In genomic region chr9:112751059-112751795, GRCh38 we compare ENCODE assay signal across 8 cellular contexts. TPM values are rescaled to one million over a fixed set of nuclear protein-coding genes. Genes with fewer than 3 reads are reported as not detected.
DNase-seq lines count a peak whose midpoint lies in the region; ATAC-seq and TF ChIP-seq lines count a peak whose summit lies in the region.

No MANE protein-coding gene starts in this region.

- CTCF ChIA-PET in RWPE1 (lab: Yijun Ruan, JAX): interaction anchor here (0.5 kb wide), 1 partner anchor 220 kb away, joined by 3 read pairs; no protein-coding TSS in a partner anchor

- H3K4me1 ChIP-seq in neutrophil (ENCODE audit: control insufficient read depth in 1 of 2, insufficient read depth in 1 of 2, low read depth in 1 of 2, low read length in 1 of 2): peaks cover 40 to 54% of the 10 kb centered on the region in 2 experiments
- H3K4me1 ChIP-seq in aorta (ENCODE audit: control insufficient read depth in 1 of 2, insufficient read depth in 2 of 2, low read length in 2 of 2): peaks cover 0 to 1% of the 10 kb centered on the region in 2 donors

- no peaks in the 10 kb centered on the region for H3K27me3 ChIP-seq in neutrophil
- no peaks in the 10 kb centered on the region for H3K27me3 ChIP-seq in aorta (ENCODE audit: control insufficient read depth in 1 of 2, insufficient read depth in 2 of 2, low read length in 1 of 2)

- no peaks in the 10 kb centered on the region for H3K36me3 Mint-ChIP-seq in activated naive CD4-positive, alpha-beta T cell treated with anti-CD3 and anti-CD28 coated beads, Interleukin-2, amount 50 U/mL, for 72 hours

- peak overlapping the region; percentile 81 to 83 for H3K27ac Mint-ChIP-seq in activated naive CD4-positive, alpha-beta T cell treated with anti-CD3 and anti-CD28 coated beads, Interleukin-2, amount 50 U/mL, for 72 hours

- POLR2A ChIA-PET in RWPE1 (lab: Yijun Ruan, JAX; ENCODE audit: low non-redundant PET): interaction anchor here (0.6 to 1.9 kb wide), 3 partner anchors 33 to 472 kb away, joined by 3 to 6 read pairs (median 3); partner anchors contain the start of gene INIP

- H3K9me3 ChIP-seq in neutrophil: no peaks in the 10 kb centered on the region
- H3K9me3 ChIP-seq in aorta (ENCODE audit: control insufficient read depth, low read length): no peaks in the 10 kb centered on the region

- H3K27ac ChIP-seq in RWPE1: peak overlapping the region; percentile 68
- peak overlapping the region; percentile 78 for H3K27ac ChIP-seq in neutrophil
- peak overlapping the region in 1 of 2 donors; percentile 5 for H3K27ac ChIP-seq in aorta (ENCODE audit: low read depth in 1 of 2, low read length in 2 of 2)

- TF ChIP-seq CTCF in RWPE1 (conservative IDR thresholded peaks at IDR 0.05; ENCODE audit: low read depth) (no peak), neutrophil (IDR thresholded peaks at IDR 0.05) (no peak)

- H3K9me3 Mint-ChIP-seq in activated naive CD4-positive, alpha-beta T cell treated with anti-CD3 and anti-CD28 coated beads, Interleukin-2, amount 50 U/mL, for 72 hours: no peaks in the 10 kb centered on the region

- DNase-seq in DMS153 (lab: John Stamatoyannopoulos, UW) (peak; percentile 15), HuH-7.5 (ENCODE audit: low spot score) (peak; percentile 85), RWPE1 (ENCODE audit: low spot score) (peak; percentile 81), glomerular visceral epithelial cell (ENCODE audit: extremely low spot score) (peak; percentile 87), aorta (peak; percentile 73 to 79)
- DNase-seq in activated naive CD4-positive, alpha-beta T cell treated with anti-CD3 and anti-CD28 coated beads, Interleukin-2, amount 50 U/mL, for 72 hours (ENCODE audit: low spot score in 2 of 2): peak; percentile 45 to 74

- intact Hi-C loops in aorta (cut with DNase I): loop anchor here (2.0 to 5.0 kb wide), 4 partner anchors 32 to 68 kb away; partner anchors contain the start of gene INIP (in 1 of the 2)

- WGBS in aorta, 2 donors: 0% methylated on average over 44 to 49 of the region's 49 CpGs

- H3K36me3 ChIP-seq in neutrophil (no peaks in the 10 kb centered on the region), aorta (ENCODE audit: control insufficient read depth in 1 of 2, insufficient read depth in 2 of 2, low read length in 1 of 2) (no peaks in the 10 kb centered on the region)

- ATAC-seq in GM21528 (IDR thresholded peaks at IDR 0.05; ENCODE audit: low FRiP score, unreplicated experiment) (peak; percentile 41), aorta (ENCODE audit: low FRiP score) (peak; percentile 12)
- ATAC-seq in activated naive CD4-positive, alpha-beta T cell treated with anti-CD3 and anti-CD28 coated beads, Interleukin-2, amount 50 U/mL, for 72 hours: peak; percentile 6 to 17

- H3K4me3 ChIP-seq in neutrophil (ENCODE audit: low read depth in 1 of 2, low read length in 1 of 2) (peak overlapping the region; percentile 86 to 90), aorta (ENCODE audit: low read length in 2 of 2) (peak overlapping the region; percentile 83 to 89)

RNA-seq across cellular contexts. Expression of gene SNX30, which starts 0.7 kb away (rescaled TPM):
- 1 to 10 TPM; 5.6 to 7.9 TPM for total RNA-seq in activated naive CD4-positive, alpha-beta T cell treated with anti-CD3 and anti-CD28 coated beads, Interleukin-2, amount 50 U/mL, for 72 hours
- total RNA-seq in aorta: 10 to 100 TPM in 1 of 2 donors, 1 to 10 TPM in 1; 9.1 to 11.3 TPM
- polyA plus RNA-seq in aorta: 1 to 10 TPM; 2.8 to 4.4 TPM

RNA-seq across cellular contexts. Expression of gene INIP, which starts 33.3 kb away (rescaled TPM):
- 10 to 100 TPM; 34.1 to 38.4 TPM for total RNA-seq in activated naive CD4-positive, alpha-beta T cell treated with anti-CD3 and anti-CD28 coated beads, Interleukin-2, amount 50 U/mL, for 72 hours
- total RNA-seq in aorta: 10 to 100 TPM; 14.1 to 19.9 TPM
- 10 to 100 TPM in 1 of 2 donors, 1 to 10 TPM in 1; 6.4 to 11.5 TPM for polyA plus RNA-seq in aorta

Comparison
In these comparisons a context has a peak if more than half of its experiments do, and no peak if none do; other contexts are left out.
1. DNase-seq: peak in every context shown above with its lines; median percentile 87 in glomerular visceral epithelial cell; 85 in HuH-7.5; 81 in RWPE1; 76 in aorta; 60 in activated naive CD4-positive, alpha-beta T cell treated with anti-CD3 and anti-CD28 coated beads, Interleukin-2, amount 50 U/mL, for 72 hours; 15 in DMS153.